Comparison of ENCODE assay signal across 8 cellular contexts in the genomic region with DNA sequence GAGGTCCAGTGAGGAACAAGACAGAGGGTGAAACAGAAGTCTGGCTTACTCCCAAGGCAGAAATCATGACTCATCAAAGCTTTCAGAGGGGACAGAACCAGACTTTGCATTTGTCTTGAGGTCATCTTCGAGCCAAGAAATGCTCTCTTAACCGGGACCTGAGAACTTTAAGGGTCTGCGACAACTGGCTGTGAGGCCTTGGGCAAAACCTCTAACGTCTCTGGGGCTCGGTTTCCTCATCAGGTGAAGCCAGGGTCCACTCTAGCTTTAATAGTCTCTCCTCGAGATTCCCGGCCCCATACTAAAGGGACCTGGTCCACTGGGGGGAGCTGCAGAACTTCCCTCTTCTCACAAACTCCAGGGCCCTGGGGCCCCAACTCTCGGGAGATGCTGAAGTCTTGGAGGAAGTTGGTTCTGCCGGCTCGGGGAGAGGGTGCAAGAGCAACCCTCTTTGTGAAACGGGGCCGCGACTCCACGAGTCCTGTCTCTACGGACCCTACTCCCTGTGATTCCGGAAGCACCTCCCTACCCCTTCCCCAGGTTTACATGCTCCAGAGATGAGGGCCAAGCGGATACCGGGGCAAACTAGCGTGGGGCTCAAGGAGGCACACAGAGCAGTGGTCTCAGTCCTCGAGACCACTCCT. TPM values are rescaled to one million over a fixed set of nuclear protein-coding genes. Genes with fewer than 3 reads are reported as not detected.
DNase-seq lines count a peak whose midpoint lies in the region; ATAC-seq, FAIRE-seq and TF ChIP-seq lines count a peak whose summit lies in the region.

No MANE protein-coding gene starts in this region.

- H3K4me1 Mint-ChIP-seq in CD14-positive monocyte (peaks cover 41% of the 10 kb centered on the region), progenitor cell of endocrine pancreas (ENCODE audit: low read depth) (peaks cover 38% of the 10 kb centered on the region)

- H3K27me3 Mint-ChIP-seq in CD14-positive monocyte (ENCODE audit: low read depth in 3 of 3) (peaks cover 38 to 55% (median 54%) of the 10 kb centered on the region in 3 donors), progenitor cell of endocrine pancreas (no peaks in the 10 kb centered on the region)

- H3K9me3 ChIP-seq in hepatocyte (ENCODE audit: low read depth) = no peaks in the 10 kb centered on the region

- peaks cover 8% of the 10 kb centered on the region for H3K4me1 ChIP-seq in hepatocyte (ENCODE audit: insufficient read depth)

- peaks cover 40% of the 10 kb centered on the region for H3K79me2 ChIP-seq in hepatocyte

- peak overlapping the region; percentile 87 for H3K4me2 ChIP-seq in hepatocyte

- H2AFZ ChIP-seq in hepatocyte = peak overlapping the region; percentile 82

- H3K36me3 ChIP-seq in hepatocyte (replicated peaks; ENCODE audit: insufficient read depth, low read depth) = no peaks in the 10 kb centered on the region

- H4K20me1 ChIP-seq in hepatocyte (ENCODE audit: insufficient read depth, poor library complexity, severe bottlenecking) = no peaks in the 10 kb centered on the region

- H3K9me2 ChIP-seq in hepatocyte (replicated peaks; ENCODE audit: insufficient read depth) = no peaks in the 10 kb centered on the region

- H3K36me3 Mint-ChIP-seq in CD14-positive monocyte (peaks cover 5% of the 10 kb centered on the region in 2 donors), progenitor cell of endocrine pancreas (ENCODE audit: insufficient read depth) (peaks cover 4% of the 10 kb centered on the region)

- whole genome bisulfite sequencing in hepatocyte (ENCODE audit: low lambda C conversion rate, missing lambda C conversion rate) = 7% methylated on average over 20 of the region's 20 CpGs

- intact Hi-C loops in CD14-positive monocyte (cut with micrococcal nuclease) = loop anchor here in 1 of 2 donors (5.0 kb wide), 1 partner anchor 210 kb away; no protein-coding TSS in a partner anchor

- peak overlapping the region; percentile 84 for H3K4me3 ChIP-seq in astrocyte of the spinal cord (ENCODE audit: low read depth, low read length)
- peak overlapping the region; percentile 90 for H3K4me3 ChIP-seq in hepatocyte

- peak overlapping the region; percentile 99 to 100 for H3K4me3 Mint-ChIP-seq in CD14-positive monocyte
- peak overlapping the region; percentile 88 for H3K4me3 Mint-ChIP-seq in progenitor cell of endocrine pancreas (ENCODE audit: low read depth)

- DNase-seq in CD14-positive monocyte (ENCODE audit: low spot score) = peak; percentile 86
- DNase-seq in SIG-M5 treated with dmso at 0.1 percent for 504 hours (lab: John Stamatoyannopoulos, UW; ENCODE audit: unreplicated experiment) = peak; percentile 77
- DNase-seq in astrocyte of the spinal cord (ENCODE audit: low read depth, low spot score) = peak; percentile 92
- peak; percentile 88 for DNase-seq in hepatocyte (ENCODE audit: low spot score)
- DNase-seq in progenitor cell of endocrine pancreas (ENCODE audit: low spot score, unreplicated experiment) = no peak
- DNase-seq in D721Med (ENCODE audit: insufficient read length, low spot score) = no peak

- no peaks in the 10 kb centered on the region for H3K27me3 ChIP-seq in hepatocyte

- peak; percentile 29 for TF ChIP-seq CTCF in CD14-positive monocyte (IDR thresholded peaks at IDR 0.05)
- TF ChIP-seq CTCF in astrocyte of the spinal cord (IDR thresholded peaks at IDR 0.05; ENCODE audit: low read depth, low read length) = peak; percentile 59
- TF ChIP-seq CTCF in hepatocyte (IDR thresholded peaks at IDR 0.05; ENCODE audit: poor library complexity) = peak; percentile 48
- peak; percentile 44 for TF ChIP-seq CTCF in progenitor cell of endocrine pancreas (IDR thresholded peaks at IDR 0.05; ENCODE audit: unreplicated experiment)
- no peak for TF ChIP-seq CTCF in D721Med (IDR thresholded peaks at IDR 0.05; ENCODE audit: insufficient read depth, missing control alignments)

- no peak for FAIRE-seq in D721Med (lab: Jason Lieb, UNC)

- H3K27ac ChIP-seq in hepatocyte = peak overlapping the region; percentile 96

- H3K9me3 Mint-ChIP-seq in CD14-positive monocyte = peaks cover 0 to 18% (median 9%) of the 10 kb centered on the region in 7 donors
- H3K9me3 Mint-ChIP-seq in progenitor cell of endocrine pancreas (ENCODE audit: low read depth) = no peaks in the 10 kb centered on the region

- peak; percentile 17 for ATAC-seq in GM19035 (IDR thresholded peaks at IDR 0.05; ENCODE audit: unreplicated experiment)
- ATAC-seq in HG03521 (IDR thresholded peaks at IDR 0.05; ENCODE audit: unreplicated experiment) = peak; percentile 19

- in situ Hi-C loops in astrocyte of the spinal cord (cut with HindIII; ENCODE audit: low sequenced_read_pairs) = no loop called here

- H3K27ac Mint-ChIP-seq in CD14-positive monocyte (peak overlapping the region; percentile 87 to 96 (median 92)), progenitor cell of endocrine pancreas (peak overlapping the region; percentile 99)

RNA-seq across cellular contexts. Expression of gene GLIS3, which starts 2.6 kb away (rescaled TPM):
- polyA plus RNA-seq in CD14-positive monocyte = not detected
- total RNA-seq in hepatocyte = 19.3 and 30.0 TPM in 2 replicates
- 14.0 and 16.6 TPM in 2 replicates for polyA plus RNA-seq in hepatocyte
- total RNA-seq in progenitor cell of endocrine pancreas = 90.7 and 101 TPM in 2 replicates

Comparison
In these comparisons a context has a peak if more than half of its experiments do, and no peak if none do; other contexts are left out.
1. DNase-seq: peak in CD14-positive monocyte (single experiment), SIG-M5 treated with dmso at 0.1 percent for 504 hours (single experiment), astrocyte of the spinal cord (single experiment) and hepatocyte (single experiment); none in progenitor cell of endocrine pancreas (single experiment) and D721Med (single experiment).